Comparison of ENCODE assay signal across 21 cellular contexts in the genomic region with DNA sequence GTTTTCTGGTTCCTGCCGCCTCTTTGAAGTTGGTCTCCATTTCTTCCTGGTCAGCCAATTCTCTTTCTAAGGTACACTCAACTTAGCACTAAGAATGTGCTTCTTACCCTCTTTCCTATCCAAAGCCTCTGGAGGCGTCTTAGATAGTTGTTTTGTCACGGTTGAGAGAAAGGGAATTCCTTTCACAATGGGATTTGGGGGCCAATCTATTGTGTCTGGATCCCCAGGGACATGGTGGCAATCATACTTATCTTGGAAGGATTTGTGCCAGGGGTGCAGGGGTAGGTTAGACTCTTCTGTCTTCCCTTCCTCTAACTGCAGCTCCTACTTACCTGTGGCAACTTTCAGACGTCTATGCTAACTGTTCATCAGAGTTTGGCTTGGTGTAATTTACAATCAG.
DNase-seq lines count a peak whose midpoint lies in the region; ATAC-seq and TF ChIP-seq lines count a peak whose summit lies in the region.
"Had no signal": no experiment of that assay in that cellular context is flagged by ENCODE, and none has a peak within 500 bp of the region (broad histone marks: within the 10 kb centered on the region; RNA-seq: fewer than 3 reads in every experiment).

No MANE protein-coding gene starts in this region.

- H3K9me2 ChIP-seq in GM23338 (ENCODE audit: insufficient read depth), result peaks cover 3% of the 10 kb centered on the region; the same call in 1 of the 2 replicates

- H3K9me3 ChIP-seq in neural progenitor cell (ENCODE audit: low read depth), result no peaks in the 10 kb centered on the region
- H3K9me3 ChIP-seq: SJCRH30 had no signal

- H3K36me3 Mint-ChIP-seq in GM23338 (ENCODE audit: low read depth) (no peaks in the 10 kb centered on the region), neural progenitor cell (no peaks in the 10 kb centered on the region)
- no peaks in the 10 kb centered on the region for H3K36me3 Mint-ChIP-seq in activated CD8-positive, alpha-beta memory T cell treated with anti-CD3 and anti-CD28 coated beads, Interleukin-2, amount 10 ng/mL, durations not matched to agents 7 days and 5 days

- peaks cover 3% of the 10 kb centered on the region for H3K27me3 Mint-ChIP-seq in GM23338 (ENCODE audit: insufficient read depth, low read depth, poor library complexity)
- H3K27me3 Mint-ChIP-seq in neural progenitor cell (ENCODE audit: insufficient read depth, low read depth), result peaks cover 10% of the 10 kb centered on the region
- no peaks in the 10 kb centered on the region for H3K27me3 Mint-ChIP-seq in activated CD8-positive, alpha-beta memory T cell treated with anti-CD3 and anti-CD28 coated beads, Interleukin-2, amount 10 ng/mL, durations not matched to agents 7 days and 5 days
- H3K27me3 Mint-ChIP-seq: B cell; CD4-positive, alpha-beta T cell had no signal

- H3K4me1 Mint-ChIP-seq in GM23338 (peaks cover 19% of the 10 kb centered on the region), neural progenitor cell (peaks cover 43% of the 10 kb centered on the region)
- H3K4me1 Mint-ChIP-seq in activated CD8-positive, alpha-beta memory T cell treated with anti-CD3 and anti-CD28 coated beads, Interleukin-2, amount 10 ng/mL, durations not matched to agents 7 days and 5 days, result no peaks in the 10 kb centered on the region
- H3K4me1 Mint-ChIP-seq: B cell had no signal

- H3K4me2 ChIP-seq in GM23338 (no peak overlapping the region), neural progenitor cell (peak overlapping the region; percentile 58)

- no peaks in the 10 kb centered on the region for H3K36me3 ChIP-seq in GM23338 (ENCODE audit: insufficient read depth)
- no peaks in the 10 kb centered on the region for H3K36me3 ChIP-seq in neural progenitor cell
- H3K36me3 ChIP-seq: SJCRH30 had no signal

- H3K27ac ChIP-seq in GM23338 (ENCODE audit: low read depth) (no peak overlapping the region), neural progenitor cell (no peak overlapping the region)
- H3K27ac ChIP-seq: SJCRH30 had no signal

- H4K20me1 ChIP-seq in GM23338 (replicated peaks; ENCODE audit: insufficient read depth) (no peaks in the 10 kb centered on the region), neural progenitor cell (ENCODE audit: low read depth) (no peaks in the 10 kb centered on the region)

- H3K4me3 ChIP-seq in GM23338 (no peak overlapping the region), neural progenitor cell (peak overlapping the region; percentile 5)
- H3K4me3 ChIP-seq: GM12878, SJCRH30 had no signal

- H3K79me2 ChIP-seq in GM23338 (replicated peaks; ENCODE audit: insufficient read depth) (no peaks in the 10 kb centered on the region), neural progenitor cell (ENCODE audit: low read depth) (no peaks in the 10 kb centered on the region)

- CTCF ChIA-PET in activated CD8-positive, alpha-beta memory T cell treated with anti-CD3 and anti-CD28 coated beads, Interleukin-2, amount 10 ng/mL, durations not matched to agents 7 days and 5 days (lab: Charles Lee), result no interaction called here

- H3K27ac Mint-ChIP-seq in GM23338 (no peak overlapping the region), neural progenitor cell (no peak overlapping the region)
- H3K27ac Mint-ChIP-seq in activated CD8-positive, alpha-beta memory T cell treated with anti-CD3 and anti-CD28 coated beads, Interleukin-2, amount 10 ng/mL, durations not matched to agents 7 days and 5 days, result no peak overlapping the region
- H3K27ac Mint-ChIP-seq: B cell; CD4-positive, alpha-beta T cell; T-helper 2 cell treated with Interferon-gamma antibody and Interleukin-4, amounts not matched to agents 5 μg/mL and 100 μg/mL, for 36 hours had no signal

- peak; percentile 5 for ATAC-seq in GM18511 (IDR thresholded peaks at IDR 0.05; ENCODE audit: unreplicated experiment)
- no peak for ATAC-seq in GM23338
- ATAC-seq in HG03354 (IDR thresholded peaks at IDR 0.05; ENCODE audit: poor library complexity, severe bottlenecking, unreplicated experiment), result peak; percentile 16
- ATAC-seq in activated CD8-positive, alpha-beta memory T cell treated with anti-CD3 and anti-CD28 coated beads, Interleukin-2, amount 10 ng/mL, durations not matched to agents 7 days and 5 days, result no peak

- no peak overlapping the region for H3K9ac ChIP-seq in neural progenitor cell

- H3K4me3 Mint-ChIP-seq in GM23338 (no peak overlapping the region), neural progenitor cell (no peak overlapping the region)
- H3K4me3 Mint-ChIP-seq in activated CD8-positive, alpha-beta memory T cell treated with anti-CD3 and anti-CD28 coated beads, Interleukin-2, amount 10 ng/mL, durations not matched to agents 7 days and 5 days, result no peak overlapping the region
- H3K4me3 Mint-ChIP-seq: B cell; CD4-positive, alpha-beta T cell; T-helper 2 cell treated with Interferon-gamma antibody and Interleukin-4, amounts not matched to agents 5 μg/mL and 100 μg/mL, for 36 hours had no signal

- H3K4me1 ChIP-seq in GM23338 (ENCODE audit: insufficient read depth) (0 out of 2 replicates have a peak, but pooled peaks cover 4% of the 10 kb centered on the region), neural progenitor cell (peaks cover 40% of the 10 kb centered on the region)
- H3K4me1 ChIP-seq: SJCRH30 had no signal

- TF ChIP-seq CTCF in GM23338 (conservative IDR thresholded peaks at IDR 0.05; ENCODE audit: low read depth in 2 of 2) (no peak), neural progenitor cell (IDR thresholded peaks at IDR 0.05) (no peak)

- H3K27me3 ChIP-seq in GM23338 (ENCODE audit: insufficient read depth) (no peaks in the 10 kb centered on the region), neural progenitor cell (no peaks in the 10 kb centered on the region)
- H3K27me3 ChIP-seq: SJCRH30 had no signal

- H3F3A ChIP-seq in GM23338 (replicated peaks; ENCODE audit: low read depth) (no peaks in the 10 kb centered on the region), neural progenitor cell (ENCODE audit: low read depth) (peaks cover 31% of the 10 kb centered on the region)

- H3K9me3 Mint-ChIP-seq in GM23338 (no peaks in the 10 kb centered on the region), neural progenitor cell (peaks cover 7% of the 10 kb centered on the region)
- no peaks in the 10 kb centered on the region for H3K9me3 Mint-ChIP-seq in activated CD8-positive, alpha-beta memory T cell treated with anti-CD3 and anti-CD28 coated beads, Interleukin-2, amount 10 ng/mL, durations not matched to agents 7 days and 5 days (ENCODE audit: low read depth)
- H3K9me3 Mint-ChIP-seq: T-helper 2 cell treated with Interferon-gamma antibody and Interleukin-4, amounts not matched to agents 5 μg/mL and 100 μg/mL, for 36 hours had no signal

- DNase-seq in GM23338 (ENCODE audit: low spot score) (no peak), neural progenitor cell (ENCODE audit: low spot score) (peak; percentile 76), NCI-H1436 treated with DMSO at 0.1 percent for 48 hours (lab: John Stamatoyannopoulos, UW) (no peak), NCI-H2029 treated with DMSO at 0.1 percent for 48 hours (lab: John Stamatoyannopoulos, UW) (no peak)
- DNase-seq in activated CD8-positive, alpha-beta memory T cell treated with anti-CD3 and anti-CD28 coated beads, Interleukin-2, amount 10 ng/mL, durations not matched to agents 7 days and 5 days, result no peak
- DNase-seq: ACHN; Calu3; CD4-positive, alpha-beta T cell; DMS79; H7; IMR-90; Kasumi-1; NCI-H2029; NCI-H510A; SJCRH30; SW 1271 had no signal

- peak overlapping the region; percentile 49; the same call in 1 of the 2 replicates for H2AFZ ChIP-seq in GM23338
- H2AFZ ChIP-seq in neural progenitor cell (replicated peaks), result no peak overlapping the region

TF ChIP-seq in GM23338, 12 proteins besides CTCF, POLR2A, EP300 and RAD21 (continues in another document):
- TF ChIP-seq ZNF114 (CRISPR knock-in tag; IDR thresholded peaks at IDR 0.05) (no peak), CREB1 (CRISPR knock-in tag; IDR thresholded peaks at IDR 0.05; ENCODE audit: low read depth) (no peak), EZH2 (IDR thresholded peaks at IDR 0.05; ENCODE audit: low read depth, unreplicated experiment) (no peak), EZH2phosphoT487 (IDR thresholded peaks at IDR 0.05; ENCODE audit: unreplicated experiment) (no peak), POLR2AphosphoS5 (IDR thresholded peaks at IDR 0.05; ENCODE audit: low read depth) (no peak), ZNF331 (CRISPR knock-in tag; IDR thresholded peaks at IDR 0.05; ENCODE audit: low read depth) (no peak), STAT1 (IDR thresholded peaks at IDR 0.05; ENCODE audit: unreplicated experiment) (no peak), JUNB (IDR thresholded peaks at IDR 0.05; ENCODE audit: unreplicated experiment) (no peak), NANOG (IDR thresholded peaks at IDR 0.05; ENCODE audit: borderline replicate concordance) (no peak)
- TF ChIP-seq, protein P1, sequence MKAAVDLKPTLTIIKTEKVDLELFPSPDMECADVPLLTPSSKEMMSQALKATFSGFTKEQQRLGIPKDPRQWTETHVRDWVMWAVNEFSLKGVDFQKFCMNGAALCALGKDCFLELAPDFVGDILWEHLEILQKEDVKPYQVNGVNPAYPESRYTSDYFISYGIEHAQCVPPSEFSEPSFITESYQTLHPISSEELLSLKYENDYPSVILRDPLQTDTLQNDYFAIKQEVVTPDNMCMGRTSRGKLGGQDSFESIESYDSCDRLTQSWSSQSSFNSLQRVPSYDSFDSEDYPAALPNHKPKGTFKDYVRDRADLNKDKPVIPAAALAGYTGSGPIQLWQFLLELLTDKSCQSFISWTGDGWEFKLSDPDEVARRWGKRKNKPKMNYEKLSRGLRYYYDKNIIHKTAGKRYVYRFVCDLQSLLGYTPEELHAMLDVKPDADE (IDR thresholded peaks at IDR 0.05), result no peak

Comparison
In these comparisons a context has a peak if more than half of its experiments do, and no peak if none do; other contexts are left out.
1. ATAC-seq: peak in GM18511 (single experiment) and HG03354 (single experiment); none in GM23338 (single experiment) and activated CD8-positive, alpha-beta memory T cell treated with anti-CD3 and anti-CD28 coated beads, Interleukin-2, amount 10 ng/mL, durations not matched to agents 7 days and 5 days (single experiment).